In the genomic region with DNA sequence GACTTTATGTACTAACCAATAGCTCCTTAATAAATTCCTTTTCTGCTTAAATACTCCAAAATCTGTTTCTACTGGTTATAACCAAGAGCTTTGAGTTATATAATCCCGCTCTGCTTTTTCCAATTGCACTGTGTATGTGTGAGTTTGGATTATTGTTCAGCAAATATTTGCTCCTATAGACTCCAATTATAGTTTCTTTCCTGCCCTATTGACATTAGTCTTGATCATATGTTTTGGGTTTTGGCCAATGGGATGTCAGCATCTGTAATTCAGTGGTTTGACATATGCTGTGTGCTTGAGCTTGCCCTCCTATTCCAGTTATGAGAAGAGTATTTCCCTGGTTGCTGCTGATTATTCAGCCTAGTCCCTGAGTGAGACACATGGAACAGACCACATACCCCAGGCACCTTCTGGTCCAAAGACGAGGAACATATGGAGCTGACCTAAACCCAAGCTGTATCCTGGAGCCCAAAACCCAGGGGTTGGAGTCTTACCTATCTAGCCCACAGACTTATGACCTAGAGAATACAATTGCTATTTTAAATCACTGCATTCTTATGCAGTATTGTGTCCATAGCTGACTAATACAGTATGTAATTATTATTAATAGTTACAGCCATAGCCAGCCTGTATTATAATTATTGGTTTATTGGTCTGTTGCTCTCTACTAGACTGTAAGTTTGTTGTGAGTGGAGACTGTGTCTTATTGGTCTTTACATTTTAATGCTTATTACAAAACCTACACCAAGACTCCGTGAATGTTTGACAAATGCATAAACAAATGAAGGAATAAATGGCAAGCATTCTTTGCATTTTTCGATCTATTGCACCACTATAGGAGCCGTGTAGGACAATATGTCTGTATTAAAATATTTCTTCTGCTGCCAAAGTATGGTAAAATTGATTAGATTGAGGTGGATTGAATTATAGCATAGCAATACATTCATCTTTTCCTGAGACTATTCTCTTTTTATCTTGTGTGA, we compare ENCODE assay signal across 2 cellular contexts.
A peak's percentile ranks its signal among the peaks of the same experiment; 100 is the strongest.
TF ChIP-seq lines count a peak whose summit lies in the region.

No MANE protein-coding gene starts in this region.

TF ChIP-seq in IMR-90, 13 proteins besides CTCF, POLR2A, EP300 and RAD21:
- TF ChIP-seq NFE2L2 (IDR thresholded peaks at IDR 0.05; ENCODE audit: low read depth, low read length), result no peak
- TF ChIP-seq CEBPB (IDR thresholded peaks at IDR 0.05; ENCODE audit: low read depth, low read length), result peak; percentile 41; the same call in 1 of the 2 replicates
- no peak for TF ChIP-seq MAZ (IDR thresholded peaks at IDR 0.05; ENCODE audit: borderline replicate concordance, low read depth, low read length)
- no peak for TF ChIP-seq MAFK (IDR thresholded peaks at IDR 0.05; ENCODE audit: low read depth, low read length)

TF ChIP-seq in HepG2, 621 proteins besides CTCF, POLR2A, EP300 and RAD21:
- no peak for TF ChIP-seq HNRNPK (IDR thresholded peaks at IDR 0.05; ENCODE audit: low read depth, low read length, poor library complexity, severe bottlenecking)
- TF ChIP-seq HOXA3 (CRISPR knock-in tag; IDR thresholded peaks at IDR 0.05), result no peak
- no peak for TF ChIP-seq ZFP90 (CRISPR knock-in tag; IDR thresholded peaks at IDR 0.05; ENCODE audit: borderline replicate concordance)
- no peak for TF ChIP-seq HNF4G (IDR thresholded peaks at IDR 0.05; ENCODE audit: borderline replicate concordance, low read depth, low read length)
- TF ChIP-seq HNF4G (CRISPR knock-in tag; IDR thresholded peaks at IDR 0.05; ENCODE audit: borderline replicate concordance, low read depth), result no peak
- no peak for TF ChIP-seq TCF7L2 (IDR thresholded peaks at IDR 0.05; ENCODE audit: low read depth, low read length)
- TF ChIP-seq, protein P1, sequence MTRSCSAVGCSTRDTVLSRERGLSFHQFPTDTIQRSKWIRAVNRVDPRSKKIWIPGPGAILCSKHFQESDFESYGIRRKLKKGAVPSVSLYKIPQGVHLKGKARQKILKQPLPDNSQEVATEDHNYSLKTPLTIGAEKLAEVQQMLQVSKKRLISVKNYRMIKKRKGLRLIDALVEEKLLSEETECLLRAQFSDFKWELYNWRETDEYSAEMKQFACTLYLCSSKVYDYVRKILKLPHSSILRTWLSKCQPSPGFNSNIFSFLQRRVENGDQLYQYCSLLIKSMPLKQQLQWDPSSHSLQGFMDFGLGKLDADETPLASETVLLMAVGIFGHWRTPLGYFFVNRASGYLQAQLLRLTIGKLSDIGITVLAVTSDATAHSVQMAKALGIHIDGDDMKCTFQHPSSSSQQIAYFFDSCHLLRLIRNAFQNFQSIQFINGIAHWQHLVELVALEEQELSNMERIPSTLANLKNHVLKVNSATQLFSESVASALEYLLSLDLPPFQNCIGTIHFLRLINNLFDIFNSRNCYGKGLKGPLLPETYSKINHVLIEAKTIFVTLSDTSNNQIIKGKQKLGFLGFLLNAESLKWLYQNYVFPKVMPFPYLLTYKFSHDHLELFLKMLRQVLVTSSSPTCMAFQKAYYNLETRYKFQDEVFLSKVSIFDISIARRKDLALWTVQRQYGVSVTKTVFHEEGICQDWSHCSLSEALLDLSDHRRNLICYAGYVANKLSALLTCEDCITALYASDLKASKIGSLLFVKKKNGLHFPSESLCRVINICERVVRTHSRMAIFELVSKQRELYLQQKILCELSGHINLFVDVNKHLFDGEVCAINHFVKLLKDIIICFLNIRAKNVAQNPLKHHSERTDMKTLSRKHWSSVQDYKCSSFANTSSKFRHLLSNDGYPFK (CRISPR knock-in tag; IDR thresholded peaks at IDR 0.05; ENCODE audit: borderline replicate concordance), result no peak
- TF ChIP-seq CREB1 (IDR thresholded peaks at IDR 0.05), result no peak
- TF ChIP-seq CREB1 (CRISPR knock-in tag; IDR thresholded peaks at IDR 0.05), result no peak
- no peak for TF ChIP-seq POGZ (CRISPR knock-in tag; IDR thresholded peaks at IDR 0.05)
- TF ChIP-seq ZBTB20 (CRISPR knock-in tag; IDR thresholded peaks at IDR 0.05; ENCODE audit: borderline replicate concordance, low read depth), result no peak
- no peak for TF ChIP-seq HIVEP1 (CRISPR knock-in tag; IDR thresholded peaks at IDR 0.05)
- TF ChIP-seq ZFP37 (CRISPR knock-in tag; IDR thresholded peaks at IDR 0.05; ENCODE audit: borderline replicate concordance), result no peak
- no peak for TF ChIP-seq LCORL (IDR thresholded peaks at IDR 0.05)
- no peak for TF ChIP-seq LCORL (CRISPR knock-in tag; IDR thresholded peaks at IDR 0.05)
- TF ChIP-seq, protein P2, sequence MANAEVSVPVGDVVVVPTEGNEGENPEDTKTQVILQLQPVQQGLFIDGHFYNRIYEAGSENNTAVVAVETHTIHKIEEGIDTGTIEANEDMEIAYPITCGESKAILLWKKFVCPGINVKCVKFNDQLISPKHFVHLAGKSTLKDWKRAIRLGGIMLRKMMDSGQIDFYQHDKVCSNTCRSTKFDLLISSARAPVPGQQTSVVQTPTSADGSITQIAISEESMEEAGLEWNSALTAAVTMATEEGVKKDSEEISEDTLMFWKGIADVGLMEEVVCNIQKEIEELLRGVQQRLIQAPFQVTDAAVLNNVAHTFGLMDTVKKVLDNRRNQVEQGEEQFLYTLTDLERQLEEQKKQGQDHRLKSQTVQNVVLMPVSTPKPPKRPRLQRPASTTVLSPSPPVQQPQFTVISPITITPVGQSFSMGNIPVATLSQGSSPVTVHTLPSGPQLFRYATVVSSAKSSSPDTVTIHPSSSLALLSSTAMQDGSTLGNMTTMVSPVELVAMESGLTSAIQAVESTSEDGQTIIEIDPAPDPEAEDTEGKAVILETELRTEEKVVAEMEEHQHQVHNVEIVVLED (CRISPR knock-in tag; IDR thresholded peaks at IDR 0.05; ENCODE audit: borderline replicate concordance), result no peak
- TF ChIP-seq, protein P3, sequence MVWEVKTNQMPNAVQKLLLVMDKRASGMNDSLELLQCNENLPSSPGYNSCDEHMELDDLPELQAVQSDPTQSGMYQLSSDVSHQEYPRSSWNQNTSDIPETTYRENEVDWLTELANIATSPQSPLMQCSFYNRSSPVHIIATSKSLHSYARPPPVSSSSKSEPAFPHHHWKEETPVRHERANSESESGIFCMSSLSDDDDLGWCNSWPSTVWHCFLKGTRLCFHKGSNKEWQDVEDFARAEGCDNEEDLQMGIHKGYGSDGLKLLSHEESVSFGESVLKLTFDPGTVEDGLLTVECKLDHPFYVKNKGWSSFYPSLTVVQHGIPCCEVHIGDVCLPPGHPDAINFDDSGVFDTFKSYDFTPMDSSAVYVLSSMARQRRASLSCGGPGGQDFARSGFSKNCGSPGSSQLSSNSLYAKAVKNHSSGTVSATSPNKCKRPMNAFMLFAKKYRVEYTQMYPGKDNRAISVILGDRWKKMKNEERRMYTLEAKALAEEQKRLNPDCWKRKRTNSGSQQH (CRISPR knock-in tag; IDR thresholded peaks at IDR 0.05; ENCODE audit: low read depth), result no peak
- TF ChIP-seq, protein P4, sequence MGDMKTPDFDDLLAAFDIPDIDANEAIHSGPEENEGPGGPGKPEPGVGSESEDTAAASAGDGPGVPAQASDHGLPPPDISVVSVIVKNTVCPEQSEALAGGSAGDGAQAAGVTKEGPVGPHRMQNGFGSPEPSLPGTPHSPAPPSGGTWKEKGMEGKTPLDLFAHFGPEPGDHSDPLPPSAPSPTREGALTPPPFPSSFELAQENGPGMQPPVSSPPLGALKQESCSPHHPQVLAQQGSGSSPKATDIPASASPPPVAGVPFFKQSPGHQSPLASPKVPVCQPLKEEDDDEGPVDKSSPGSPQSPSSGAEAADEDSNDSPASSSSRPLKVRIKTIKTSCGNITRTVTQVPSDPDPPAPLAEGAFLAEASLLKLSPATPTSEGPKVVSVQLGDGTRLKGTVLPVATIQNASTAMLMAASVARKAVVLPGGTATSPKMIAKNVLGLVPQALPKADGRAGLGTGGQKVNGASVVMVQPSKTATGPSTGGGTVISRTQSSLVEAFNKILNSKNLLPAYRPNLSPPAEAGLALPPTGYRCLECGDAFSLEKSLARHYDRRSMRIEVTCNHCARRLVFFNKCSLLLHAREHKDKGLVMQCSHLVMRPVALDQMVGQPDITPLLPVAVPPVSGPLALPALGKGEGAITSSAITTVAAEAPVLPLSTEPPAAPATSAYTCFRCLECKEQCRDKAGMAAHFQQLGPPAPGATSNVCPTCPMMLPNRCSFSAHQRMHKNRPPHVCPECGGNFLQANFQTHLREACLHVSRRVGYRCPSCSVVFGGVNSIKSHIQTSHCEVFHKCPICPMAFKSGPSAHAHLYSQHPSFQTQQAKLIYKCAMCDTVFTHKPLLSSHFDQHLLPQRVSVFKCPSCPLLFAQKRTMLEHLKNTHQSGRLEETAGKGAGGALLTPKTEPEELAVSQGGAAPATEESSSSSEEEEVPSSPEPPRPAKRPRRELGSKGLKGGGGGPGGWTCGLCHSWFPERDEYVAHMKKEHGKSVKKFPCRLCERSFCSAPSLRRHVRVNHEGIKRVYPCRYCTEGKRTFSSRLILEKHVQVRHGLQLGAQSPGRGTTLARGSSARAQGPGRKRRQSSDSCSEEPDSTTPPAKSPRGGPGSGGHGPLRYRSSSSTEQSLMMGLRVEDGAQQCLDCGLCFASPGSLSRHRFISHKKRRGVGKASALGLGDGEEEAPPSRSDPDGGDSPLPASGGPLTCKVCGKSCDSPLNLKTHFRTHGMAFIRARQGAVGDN (CRISPR knock-in tag; IDR thresholded peaks at IDR 0.05), result no peak
